1 cellular context compared by ENCODE assay signal in the genomic region with DNA sequence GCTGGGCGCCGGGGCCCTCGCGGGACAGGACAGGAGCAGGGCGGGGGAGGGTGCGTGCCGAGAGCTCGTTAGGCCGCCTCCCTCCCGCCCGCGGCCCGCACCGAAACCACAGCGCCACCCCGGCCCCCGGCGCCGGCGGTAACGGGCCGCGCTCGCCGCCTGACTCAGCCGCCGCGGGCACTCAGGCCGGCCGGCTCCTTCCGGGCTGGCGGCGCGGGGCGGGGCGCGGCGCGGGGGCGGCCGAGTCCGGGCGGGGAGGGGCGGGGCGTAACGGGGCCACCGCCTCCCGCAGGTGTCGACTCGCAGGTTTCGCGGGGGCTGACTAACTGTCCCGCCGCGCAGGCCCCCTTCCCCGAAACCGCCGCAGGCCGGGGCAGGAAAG.
TF ChIP-seq lines count a peak whose summit lies in the region.

Gene AP5B1, minus strand, starts transcription at position 207 of the 382 bp plus-strand sequence. CDS start 385 bp downstream, outside the sequence.

TF ChIP-seq in K562, 482 proteins besides CTCF, POLR2A, EP300 and RAD21 (continued from another document and continues in another):
- TF ChIP-seq RAD51 (IDR thresholded peaks at IDR 0.05; ENCODE audit: borderline replicate concordance, low read depth) (no peak), HEY1 (CRISPR knock-in tag; IDR thresholded peaks at IDR 0.05; ENCODE audit: borderline replicate concordance) (no peak), ZNF699 (CRISPR knock-in tag; IDR thresholded peaks at IDR 0.05; ENCODE audit: insufficient replicate concordance) (no peak), RBM25 (IDR thresholded peaks at IDR 0.05; ENCODE audit: low read depth, low read length, severe bottlenecking) (no peak), FOXJ3 (CRISPR knock-in tag; IDR thresholded peaks at IDR 0.05) (no peak), YBX1 (IDR thresholded peaks at IDR 0.05) (no peak), ZNF586 (CRISPR knock-in tag; conservative IDR thresholded peaks at IDR 0.05) (no peak), LCOR (CRISPR knock-in tag; IDR thresholded peaks at IDR 0.05) (no peak), FUS (optimal IDR thresholded peaks at IDR 0.05; ENCODE audit: low read depth, low read length) (no peak), THRAP3 (IDR thresholded peaks at IDR 0.05; ENCODE audit: borderline replicate concordance) (no peak), AFF1 (IDR thresholded peaks at IDR 0.05; ENCODE audit: low read depth in 1 of 2, partially characterized antibody in 2 of 2) (no peak), MIER1 (IDR thresholded peaks at IDR 0.05; ENCODE audit: low read depth) (no peak), ZNF395 (CRISPR knock-in tag; IDR thresholded peaks at IDR 0.05) (no peak), HLTF (IDR thresholded peaks at IDR 0.05) (no peak), ZNF282 (CRISPR knock-in tag; IDR thresholded peaks at IDR 0.05) (no peak), RBM17 (IDR thresholded peaks at IDR 0.05; ENCODE audit: borderline replicate concordance, low read depth, low read length) (no peak), ZNF696 (CRISPR knock-in tag; conservative IDR thresholded peaks at IDR 0.05) (no peak), TSC22D4 (tag; IDR thresholded peaks at IDR 0.05) (no peak), ZNF23 (CRISPR knock-in tag; IDR thresholded peaks at IDR 0.05) (no peak), BMI1 (IDR thresholded peaks at IDR 0.05; ENCODE audit: low read length) (no peak), DACH1 (IDR thresholded peaks at IDR 0.05; ENCODE audit: partially characterized antibody) (no peak), TAF9B (IDR thresholded peaks at IDR 0.05; ENCODE audit: partially characterized antibody) (no peak), TFAM (CRISPR knock-in tag; conservative IDR thresholded peaks at IDR 0.05) (no peak), MAFF (IDR thresholded peaks at IDR 0.05; ENCODE audit: low read length) (no peak), MLLT1 (IDR thresholded peaks at IDR 0.05) (no peak), GABPB2 (CRISPR knock-in tag; conservative IDR thresholded peaks at IDR 0.05) (no peak), EHMT2 (IDR thresholded peaks at IDR 0.05) (no peak), PRMT5 (CRISPR knock-in tag; IDR thresholded peaks at IDR 0.05) (no peak), CBFA2T3 (IDR thresholded peaks at IDR 0.05) (no peak), ARNT (IDR thresholded peaks at IDR 0.05) (no peak), NFIX (CRISPR knock-in tag; IDR thresholded peaks at IDR 0.05; ENCODE audit: low read depth) (no peak), STAT5B (CRISPR knock-in tag; IDR thresholded peaks at IDR 0.05) (no peak)
- TF ChIP-seq, protein P1, sequence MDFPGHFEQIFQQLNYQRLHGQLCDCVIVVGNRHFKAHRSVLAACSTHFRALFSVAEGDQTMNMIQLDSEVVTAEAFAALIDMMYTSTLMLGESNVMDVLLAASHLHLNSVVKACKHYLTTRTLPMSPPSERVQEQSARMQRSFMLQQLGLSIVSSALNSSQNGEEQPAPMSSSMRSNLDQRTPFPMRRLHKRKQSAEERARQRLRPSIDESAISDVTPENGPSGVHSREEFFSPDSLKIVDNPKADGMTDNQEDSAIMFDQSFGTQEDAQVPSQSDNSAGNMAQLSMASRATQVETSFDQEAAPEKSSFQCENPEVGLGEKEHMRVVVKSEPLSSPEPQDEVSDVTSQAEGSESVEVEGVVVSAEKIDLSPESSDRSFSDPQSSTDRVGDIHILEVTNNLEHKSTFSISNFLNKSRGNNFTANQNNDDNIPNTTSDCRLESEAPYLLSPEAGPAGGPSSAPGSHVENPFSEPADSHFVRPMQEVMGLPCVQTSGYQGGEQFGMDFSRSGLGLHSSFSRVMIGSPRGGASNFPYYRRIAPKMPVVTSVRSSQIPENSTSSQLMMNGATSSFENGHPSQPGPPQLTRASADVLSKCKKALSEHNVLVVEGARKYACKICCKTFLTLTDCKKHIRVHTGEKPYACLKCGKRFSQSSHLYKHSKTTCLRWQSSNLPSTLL (IDR thresholded peaks at IDR 0.05): no peak
- TF ChIP-seq, protein P2, sequence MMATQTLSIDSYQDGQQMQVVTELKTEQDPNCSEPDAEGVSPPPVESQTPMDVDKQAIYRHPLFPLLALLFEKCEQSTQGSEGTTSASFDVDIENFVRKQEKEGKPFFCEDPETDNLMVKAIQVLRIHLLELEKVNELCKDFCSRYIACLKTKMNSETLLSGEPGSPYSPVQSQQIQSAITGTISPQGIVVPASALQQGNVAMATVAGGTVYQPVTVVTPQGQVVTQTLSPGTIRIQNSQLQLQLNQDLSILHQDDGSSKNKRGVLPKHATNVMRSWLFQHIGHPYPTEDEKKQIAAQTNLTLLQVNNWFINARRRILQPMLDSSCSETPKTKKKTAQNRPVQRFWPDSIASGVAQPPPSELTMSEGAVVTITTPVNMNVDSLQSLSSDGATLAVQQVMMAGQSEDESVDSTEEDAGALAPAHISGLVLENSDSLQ (IDR thresholded peaks at IDR 0.05): no peak
- TF ChIP-seq, protein P3, sequence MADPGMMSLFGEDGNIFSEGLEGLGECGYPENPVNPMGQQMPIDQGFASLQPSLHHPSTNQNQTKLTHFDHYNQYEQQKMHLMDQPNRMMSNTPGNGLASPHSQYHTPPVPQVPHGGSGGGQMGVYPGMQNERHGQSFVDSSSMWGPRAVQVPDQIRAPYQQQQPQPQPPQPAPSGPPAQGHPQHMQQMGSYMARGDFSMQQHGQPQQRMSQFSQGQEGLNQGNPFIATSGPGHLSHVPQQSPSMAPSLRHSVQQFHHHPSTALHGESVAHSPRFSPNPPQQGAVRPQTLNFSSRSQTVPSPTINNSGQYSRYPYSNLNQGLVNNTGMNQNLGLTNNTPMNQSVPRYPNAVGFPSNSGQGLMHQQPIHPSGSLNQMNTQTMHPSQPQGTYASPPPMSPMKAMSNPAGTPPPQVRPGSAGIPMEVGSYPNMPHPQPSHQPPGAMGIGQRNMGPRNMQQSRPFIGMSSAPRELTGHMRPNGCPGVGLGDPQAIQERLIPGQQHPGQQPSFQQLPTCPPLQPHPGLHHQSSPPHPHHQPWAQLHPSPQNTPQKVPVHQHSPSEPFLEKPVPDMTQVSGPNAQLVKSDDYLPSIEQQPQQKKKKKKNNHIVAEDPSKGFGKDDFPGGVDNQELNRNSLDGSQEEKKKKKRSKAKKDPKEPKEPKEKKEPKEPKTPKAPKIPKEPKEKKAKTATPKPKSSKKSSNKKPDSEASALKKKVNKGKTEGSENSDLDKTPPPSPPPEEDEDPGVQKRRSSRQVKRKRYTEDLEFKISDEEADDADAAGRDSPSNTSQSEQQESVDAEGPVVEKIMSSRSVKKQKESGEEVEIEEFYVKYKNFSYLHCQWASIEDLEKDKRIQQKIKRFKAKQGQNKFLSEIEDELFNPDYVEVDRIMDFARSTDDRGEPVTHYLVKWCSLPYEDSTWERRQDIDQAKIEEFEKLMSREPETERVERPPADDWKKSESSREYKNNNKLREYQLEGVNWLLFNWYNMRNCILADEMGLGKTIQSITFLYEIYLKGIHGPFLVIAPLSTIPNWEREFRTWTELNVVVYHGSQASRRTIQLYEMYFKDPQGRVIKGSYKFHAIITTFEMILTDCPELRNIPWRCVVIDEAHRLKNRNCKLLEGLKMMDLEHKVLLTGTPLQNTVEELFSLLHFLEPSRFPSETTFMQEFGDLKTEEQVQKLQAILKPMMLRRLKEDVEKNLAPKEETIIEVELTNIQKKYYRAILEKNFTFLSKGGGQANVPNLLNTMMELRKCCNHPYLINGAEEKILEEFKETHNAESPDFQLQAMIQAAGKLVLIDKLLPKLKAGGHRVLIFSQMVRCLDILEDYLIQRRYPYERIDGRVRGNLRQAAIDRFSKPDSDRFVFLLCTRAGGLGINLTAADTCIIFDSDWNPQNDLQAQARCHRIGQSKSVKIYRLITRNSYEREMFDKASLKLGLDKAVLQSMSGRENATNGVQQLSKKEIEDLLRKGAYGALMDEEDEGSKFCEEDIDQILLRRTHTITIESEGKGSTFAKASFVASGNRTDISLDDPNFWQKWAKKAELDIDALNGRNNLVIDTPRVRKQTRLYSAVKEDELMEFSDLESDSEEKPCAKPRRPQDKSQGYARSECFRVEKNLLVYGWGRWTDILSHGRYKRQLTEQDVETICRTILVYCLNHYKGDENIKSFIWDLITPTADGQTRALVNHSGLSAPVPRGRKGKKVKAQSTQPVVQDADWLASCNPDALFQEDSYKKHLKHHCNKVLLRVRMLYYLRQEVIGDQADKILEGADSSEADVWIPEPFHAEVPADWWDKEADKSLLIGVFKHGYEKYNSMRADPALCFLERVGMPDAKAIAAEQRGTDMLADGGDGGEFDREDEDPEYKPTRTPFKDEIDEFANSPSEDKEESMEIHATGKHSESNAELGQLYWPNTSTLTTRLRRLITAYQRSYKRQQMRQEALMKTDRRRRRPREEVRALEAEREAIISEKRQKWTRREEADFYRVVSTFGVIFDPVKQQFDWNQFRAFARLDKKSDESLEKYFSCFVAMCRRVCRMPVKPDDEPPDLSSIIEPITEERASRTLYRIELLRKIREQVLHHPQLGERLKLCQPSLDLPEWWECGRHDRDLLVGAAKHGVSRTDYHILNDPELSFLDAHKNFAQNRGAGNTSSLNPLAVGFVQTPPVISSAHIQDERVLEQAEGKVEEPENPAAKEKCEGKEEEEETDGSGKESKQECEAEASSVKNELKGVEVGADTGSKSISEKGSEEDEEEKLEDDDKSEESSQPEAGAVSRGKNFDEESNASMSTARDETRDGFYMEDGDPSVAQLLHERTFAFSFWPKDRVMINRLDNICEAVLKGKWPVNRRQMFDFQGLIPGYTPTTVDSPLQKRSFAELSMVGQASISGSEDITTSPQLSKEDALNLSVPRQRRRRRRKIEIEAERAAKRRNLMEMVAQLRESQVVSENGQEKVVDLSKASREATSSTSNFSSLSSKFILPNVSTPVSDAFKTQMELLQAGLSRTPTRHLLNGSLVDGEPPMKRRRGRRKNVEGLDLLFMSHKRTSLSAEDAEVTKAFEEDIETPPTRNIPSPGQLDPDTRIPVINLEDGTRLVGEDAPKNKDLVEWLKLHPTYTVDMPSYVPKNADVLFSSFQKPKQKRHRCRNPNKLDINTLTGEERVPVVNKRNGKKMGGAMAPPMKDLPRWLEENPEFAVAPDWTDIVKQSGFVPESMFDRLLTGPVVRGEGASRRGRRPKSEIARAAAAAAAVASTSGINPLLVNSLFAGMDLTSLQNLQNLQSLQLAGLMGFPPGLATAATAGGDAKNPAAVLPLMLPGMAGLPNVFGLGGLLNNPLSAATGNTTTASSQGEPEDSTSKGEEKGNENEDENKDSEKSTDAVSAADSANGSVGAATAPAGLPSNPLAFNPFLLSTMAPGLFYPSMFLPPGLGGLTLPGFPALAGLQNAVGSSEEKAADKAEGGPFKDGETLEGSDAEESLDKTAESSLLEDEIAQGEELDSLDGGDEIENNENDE (IDR thresholded peaks at IDR 0.05; ENCODE audit: low read depth, low read length): no peak
- TF ChIP-seq, protein P4, sequence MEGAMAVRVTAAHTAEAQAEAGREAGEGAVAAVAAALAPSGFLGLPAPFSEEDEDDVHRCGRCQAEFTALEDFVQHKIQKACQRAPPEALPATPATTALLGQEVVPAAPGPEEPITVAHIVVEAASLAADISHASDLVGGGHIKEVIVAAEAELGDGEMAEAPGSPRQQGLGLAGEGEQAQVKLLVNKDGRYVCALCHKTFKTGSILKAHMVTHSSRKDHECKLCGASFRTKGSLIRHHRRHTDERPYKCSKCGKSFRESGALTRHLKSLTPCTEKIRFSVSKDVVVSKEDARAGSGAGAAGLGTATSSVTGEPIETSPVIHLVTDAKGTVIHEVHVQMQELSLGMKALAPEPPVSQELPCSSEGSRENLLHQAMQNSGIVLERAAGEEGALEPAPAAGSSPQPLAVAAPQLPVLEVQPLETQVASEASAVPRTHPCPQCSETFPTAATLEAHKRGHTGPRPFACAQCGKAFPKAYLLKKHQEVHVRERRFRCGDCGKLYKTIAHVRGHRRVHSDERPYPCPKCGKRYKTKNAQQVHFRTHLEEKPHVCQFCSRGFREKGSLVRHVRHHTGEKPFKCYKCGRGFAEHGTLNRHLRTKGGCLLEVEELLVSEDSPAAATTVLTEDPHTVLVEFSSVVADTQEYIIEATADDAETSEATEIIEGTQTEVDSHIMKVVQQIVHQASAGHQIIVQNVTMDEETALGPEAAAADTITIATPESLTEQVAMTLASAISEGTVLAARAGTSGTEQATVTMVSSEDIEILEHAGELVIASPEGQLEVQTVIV (CRISPR knock-in tag; IDR thresholded peaks at IDR 0.05; ENCODE audit: borderline replicate concordance): no peak
